8 cellular contexts compared by ENCODE assay signal in genomic region chr9:136978073-136978864, GRCh38. TPM values are rescaled to one million over a fixed set of nuclear protein-coding genes. Genes with fewer than 3 reads are reported as not detected.
A peak's percentile ranks its signal among the peaks of the same experiment; 100 is the strongest.
DNase-seq lines count a peak whose midpoint lies in the region; ATAC-seq and TF ChIP-seq lines count a peak whose summit lies in the region.

No MANE protein-coding gene starts in this region.

- H3K27ac Mint-ChIP-seq in CD8-positive, alpha-beta T cell, result no peak overlapping the region
- H3K27ac Mint-ChIP-seq in activated CD8-positive, alpha-beta T cell treated with anti-CD3 and anti-CD28 coated beads for 36 hours, result no peak overlapping the region

- H3K36me3 ChIP-seq in CD8-positive, alpha-beta T cell (ENCODE audit: insufficient read depth, low read length), result no peaks in the 10 kb centered on the region

- intact Hi-C loops in CD8-positive, alpha-beta T cell (cut with DNase I, micrococcal nuclease), result loop anchor here (1.0 kb wide), 6 partner anchors 14 to 187 kb away; partner anchors contain the start of genes FBXW5 (in 2 of the 2), PAXX (in 2 of the 2) and TMEM141 (in 1 of the 2)
- intact Hi-C loops in activated CD8-positive, alpha-beta T cell treated with anti-CD3 and anti-CD28 coated beads for 36 hours (cut with micrococcal nuclease), result no loop called here
- intact Hi-C loops in lower leg skin (cut with DNase I; ENCODE audit: low total_unique reads), result no loop called here

- 0 to 9% methylated on average over 2 to 4 of the region's 78 CpGs for WGBS in lower leg skin, 2 donors

- no peaks in the 10 kb centered on the region for H3K27me3 ChIP-seq in CD8-positive, alpha-beta T cell (ENCODE audit: insufficient read depth, low read length)

- peaks cover 37% of the 10 kb centered on the region for H3K4me1 ChIP-seq in CD8-positive, alpha-beta T cell (ENCODE audit: insufficient read depth, low read length)

- CTCF ChIA-PET in CD8-positive, alpha-beta T cell (lab: Charles Lee), result interaction anchor here (1.0 to 1.1 kb wide), 2 partner anchors 18 to 57 kb away, joined by 3 read pairs; no protein-coding TSS in a partner anchor
- CTCF ChIA-PET in activated CD8-positive, alpha-beta T cell treated with anti-CD3 and anti-CD28 coated beads for 36 hours (lab: Charles Lee), result interaction anchor here (0.9 to 4.5 kb wide), 5 partner anchors 10 to 190 kb away, joined by 3 to 24 read pairs (median 5); no protein-coding TSS in a partner anchor

- peak overlapping the region; percentile 55 for H3K4me3 ChIP-seq in CD8-positive, alpha-beta T cell (ENCODE audit: low read depth, low read length)
- H3K4me3 ChIP-seq in lower leg skin (ENCODE audit: low read depth, poor library complexity, severe bottlenecking), result no peak overlapping the region

- TF ChIP-seq POLR2A in lower leg skin (IDR thresholded peaks at IDR 0.05), result no peak

- H3K27ac ChIP-seq in CD8-positive, alpha-beta T cell (ENCODE audit: low read depth, low read length), result no peak overlapping the region

- H3K9me3 Mint-ChIP-seq in CD8-positive, alpha-beta T cell, result no peaks in the 10 kb centered on the region
- H3K9me3 Mint-ChIP-seq in activated CD8-positive, alpha-beta T cell treated with anti-CD3 and anti-CD28 coated beads for 36 hours, result no peaks in the 10 kb centered on the region

- DNase-seq in CD8-positive, alpha-beta T cell, result peak; percentile 47 to 78 (median 72)
- DNase-seq in NCI-H146 (lab: John Stamatoyannopoulos, UW), result peak; percentile 63
- DNase-seq in activated CD8-positive, alpha-beta T cell treated with anti-CD3 and anti-CD28 coated beads for 36 hours, result peak; percentile 76
- peak; percentile 94 for DNase-seq in ecto neural progenitor cell (ENCODE audit: low spot score)
- peak; percentile 57 to 92 for DNase-seq in lower leg skin (ENCODE audit: low spot score in 2 of 2)
- peak; percentile 35 to 50 (median 45) for DNase-seq in stimulated activated CD4-positive, alpha-beta T cell treated with anti-CD3 and anti-CD28 coated beads, TNF-alpha, amount 100 ng/mL, for 1 hour (ENCODE audit: low read depth in 3 of 3, low spot score in 1 of 3)
- DNase-seq in DMS 273 treated with DMSO at 0.1 percent for 48 hours (lab: John Stamatoyannopoulos, UW), result no peak

- ATAC-seq in CD8-positive, alpha-beta T cell, result peak; percentile 81
- peak; percentile 75 for ATAC-seq in activated CD8-positive, alpha-beta T cell treated with anti-CD3 and anti-CD28 coated beads for 36 hours
- ATAC-seq in GM21360 (IDR thresholded peaks at IDR 0.05; ENCODE audit: unreplicated experiment), result no peak

- H3K9me3 ChIP-seq in CD8-positive, alpha-beta T cell (ENCODE audit: low read length), result no peaks in the 10 kb centered on the region

- TF ChIP-seq CTCF in CD8-positive, alpha-beta T cell (IDR thresholded peaks at IDR 0.05), result no peak
- no peak for TF ChIP-seq CTCF in activated CD8-positive, alpha-beta T cell treated with anti-CD3 and anti-CD28 coated beads for 36 hours (IDR thresholded peaks at IDR 0.05)
- no peak for TF ChIP-seq CTCF in lower leg skin (IDR thresholded peaks at IDR 0.05)

- H3K27me3 Mint-ChIP-seq in CD8-positive, alpha-beta T cell (ENCODE audit: low read depth), result no peaks in the 10 kb centered on the region
- no peaks in the 10 kb centered on the region for H3K27me3 Mint-ChIP-seq in activated CD8-positive, alpha-beta T cell treated with anti-CD3 and anti-CD28 coated beads for 36 hours

- POLR2A ChIA-PET in CD8-positive, alpha-beta T cell (lab: Charles Lee), result interaction anchor here (1.4 to 1.9 kb wide), 3 partner anchors 14 to 30 kb away, joined by 4 to 7 read pairs (median 5); partner anchors contain the start of gene PAXX
- POLR2A ChIA-PET in activated CD8-positive, alpha-beta T cell treated with anti-CD3 and anti-CD28 coated beads for 36 hours (lab: Charles Lee), result interaction anchor here (1.2 kb wide), 1 partner anchor 14 kb away, joined by 3 read pairs; the partner anchor contains the start of gene PAXX

- peak overlapping the region; percentile 51 for H3K4me3 Mint-ChIP-seq in CD8-positive, alpha-beta T cell
- H3K4me3 Mint-ChIP-seq in activated CD8-positive, alpha-beta T cell treated with anti-CD3 and anti-CD28 coated beads for 36 hours, result no peak overlapping the region

- H3K36me3 Mint-ChIP-seq in CD8-positive, alpha-beta T cell, result no peaks in the 10 kb centered on the region
- no peaks in the 10 kb centered on the region for H3K36me3 Mint-ChIP-seq in activated CD8-positive, alpha-beta T cell treated with anti-CD3 and anti-CD28 coated beads for 36 hours (ENCODE audit: low read depth)

- peaks cover 21% of the 10 kb centered on the region for H3K4me1 Mint-ChIP-seq in CD8-positive, alpha-beta T cell (ENCODE audit: low read depth)
- peaks cover 20% of the 10 kb centered on the region for H3K4me1 Mint-ChIP-seq in activated CD8-positive, alpha-beta T cell treated with anti-CD3 and anti-CD28 coated beads for 36 hours (ENCODE audit: low read depth)

RNA-seq across cellular contexts. Expression of gene PTGDS, which starts 1.0 kb away (rescaled TPM):
- total RNA-seq in CD8-positive, alpha-beta T cell, result 1 to 10 TPM; 7.5 to 7.8 TPM
- total RNA-seq in activated CD8-positive, alpha-beta T cell treated with anti-CD3 and anti-CD28 coated beads for 36 hours, result not detected
- total RNA-seq in lower leg skin, result 10 to 100 TPM in 3 of 4 donors, 1 to 10 TPM in 1; 9.7 to 75.3 (median 14.8) TPM

RNA-seq across cellular contexts. Expression of gene LCNL1, which starts 4.5 kb away (rescaled TPM):
- under 1 TPM; 0.30 to 0.58 TPM for total RNA-seq in CD8-positive, alpha-beta T cell
- total RNA-seq in activated CD8-positive, alpha-beta T cell treated with anti-CD3 and anti-CD28 coated beads for 36 hours, result not detected
- total RNA-seq in lower leg skin, result under 1 TPM in 2 of 4 donors, not detected in 2; 0.36 to 0.37 TPM

RNA-seq across cellular contexts. Expression of gene PAXX, which starts 14.0 kb away (rescaled TPM):
- total RNA-seq in CD8-positive, alpha-beta T cell, result 100 to 1,000 TPM; 101 to 111 TPM
- total RNA-seq in activated CD8-positive, alpha-beta T cell treated with anti-CD3 and anti-CD28 coated beads for 36 hours, result 10 to 100 TPM; 60.5 to 61.8 TPM
- 10 to 100 TPM; 38.7 to 75.8 (median 58.2) TPM for total RNA-seq in lower leg skin

RNA-seq across cellular contexts. Expression of gene CLIC3, which starts 18.1 kb away (rescaled TPM):
- total RNA-seq in CD8-positive, alpha-beta T cell, result 1 to 10 TPM; 7.6 to 8.8 TPM
- total RNA-seq in activated CD8-positive, alpha-beta T cell treated with anti-CD3 and anti-CD28 coated beads for 36 hours, result not detected
- total RNA-seq in lower leg skin, result 100 to 1,000 TPM; 114 to 328 (median 163) TPM

RNA-seq across cellular contexts. Expression of gene LCN12, which starts 26.2 kb away (rescaled TPM):
- total RNA-seq in CD8-positive, alpha-beta T cell, result 1 to 10 TPM; 1.0 to 2.4 TPM
- total RNA-seq in activated CD8-positive, alpha-beta T cell treated with anti-CD3 and anti-CD28 coated beads for 36 hours, result 1 to 10 TPM; 1.3 to 2.1 TPM
- total RNA-seq in lower leg skin, result not detected

Comparison
In these comparisons a context has a peak if more than half of its experiments do, and no peak if none do; other contexts are left out.
1. RNA of gene PTGDS, which starts 1.0 kb away (total RNA-seq): 9.7 to 75.3 TPM in lower leg skin and 7.5 to 7.8 TPM in CD8-positive, alpha-beta T cell; not detected in activated CD8-positive, alpha-beta T cell treated with anti-CD3 and anti-CD28 coated beads for 36 hours; every median in the first group is over 4 times any median in the second.
2. intact Hi-C loops: an anchor here in CD8-positive, alpha-beta T cell (1.0 kb wide); none called in activated CD8-positive, alpha-beta T cell treated with anti-CD3 and anti-CD28 coated beads for 36 hours and lower leg skin.